ENCODE assay signal across 19 cellular contexts in the genomic region with DNA sequence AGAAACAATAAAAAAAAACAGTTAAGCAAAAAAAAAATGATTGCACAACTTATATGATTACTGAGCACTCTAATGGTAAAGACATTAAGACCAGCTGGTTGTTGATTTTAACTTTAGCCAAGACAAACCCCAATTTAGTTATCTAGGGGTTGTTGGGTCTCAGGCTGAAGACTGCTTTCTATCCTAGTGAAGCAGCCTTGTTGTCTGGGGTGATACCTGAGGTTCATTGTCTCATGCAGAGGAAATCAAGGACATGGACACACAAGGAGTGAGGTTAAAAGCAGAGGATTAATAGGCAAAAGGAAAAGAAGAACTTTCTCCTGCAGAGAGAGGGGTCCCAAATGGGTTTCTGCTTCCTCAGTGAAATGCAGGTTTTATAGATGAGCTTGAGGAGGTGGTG. TPM values are rescaled to one million over a fixed set of nuclear protein-coding genes. Genes with fewer than 3 reads are reported as not detected.
A peak's percentile ranks its signal among the peaks of the same experiment; 100 is the strongest.
DNase-seq lines count a peak whose midpoint lies in the region; ATAC-seq and TF ChIP-seq lines count a peak whose summit lies in the region.
"Had no signal": no experiment of that assay in that cellular context is flagged by ENCODE, and none has a peak within 500 bp of the region (broad histone marks: within the 10 kb centered on the region; RNA-seq: fewer than 3 reads in every experiment).

No MANE protein-coding gene starts in this region.

- no peaks in the 10 kb centered on the region; the same call in none of the 2 replicates for H3K27me3 Mint-ChIP-seq in WTC11 (ENCODE audit: low read depth)

- CTCF ChIA-PET in WTC11 (lab: Charles Lee) = no interaction called here

- 0 out of 2 replicates have a peak overlapping the region, but pooled peaks have one; percentile 1 for H3K9ac ChIP-seq in ES-I3 (ENCODE audit: low read depth, low read length)
- no peak overlapping the region for H3K9ac ChIP-seq in HUES48 (ENCODE audit: low read depth, low read length)
- H3K9ac ChIP-seq: BLaER1, KMS-11 had no signal

- H3K4me1 ChIP-seq in ES-I3 (ENCODE audit: insufficient read depth, low read length) = peaks cover 12% of the 10 kb centered on the region
- H3K4me1 ChIP-seq in HUES48 (ENCODE audit: control insufficient read depth, insufficient read depth, low read length) = peaks cover 15% of the 10 kb centered on the region
- H3K4me1 ChIP-seq: BLaER1 had no signal

- H3K4me3 Mint-ChIP-seq in WTC11 = no peak overlapping the region
- H3K4me3 Mint-ChIP-seq: CD14-positive monocyte; CD4-positive, alpha-beta memory T cell; HFFc6 had no signal

- peaks cover 16% of the 10 kb centered on the region; the same call in 1 of the 2 replicates for H3K9me3 ChIP-seq in ES-I3 (ENCODE audit: control insufficient read depth, insufficient read depth, low read length)
- H3K9me3 ChIP-seq in HUES48 (ENCODE audit: control insufficient read depth, insufficient read depth, low read length) = peaks cover 52% of the 10 kb centered on the region

- H3K36me3 ChIP-seq in ES-I3 (ENCODE audit: insufficient read depth, low read length) = no peaks in the 10 kb centered on the region
- H3K36me3 ChIP-seq in HUES48 (ENCODE audit: control insufficient read depth, insufficient read depth, low read length) = no peaks in the 10 kb centered on the region
- H3K36me3 ChIP-seq: BLaER1 had no signal

- TF ChIP-seq CTCF in WTC11 (IDR thresholded peaks at IDR 0.05) (no peak), fibroblast of mammary gland (conservative IDR thresholded peaks at IDR 0.05; ENCODE audit: control insufficient read depth, insufficient read depth, low read depth, low read length) (no peak)

- POLR2A ChIA-PET in WTC11 (lab: Charles Lee) = interaction anchor here (0.7 to 1.0 kb wide), 2 partner anchors 156 to 669 kb away, joined by 3 read pairs; no protein-coding TSS in a partner anchor

- DNase-seq in WTC11 (ENCODE audit: low spot score) = no peak
- peak; percentile 10 for DNase-seq in fibroblast of mammary gland (ENCODE audit: low read depth)
- no peak for DNase-seq in MV-4-11 (lab: John Stamatoyannopoulos, UW)
- DNase-seq in islet precursor cell = no peak
- DNase-seq in HuH-7.5 (ENCODE audit: low spot score) = no peak
- DNase-seq: 8988T; CD4-positive, alpha-beta memory T cell; DMS153; DMS79; GF-D8; HFFc6 had no signal

- H3K4me3 ChIP-seq in HUES48 (ENCODE audit: low read depth, low read length) (no peak overlapping the region), fibroblast of mammary gland (ENCODE audit: control insufficient read depth, low read depth, low read length) (no peak overlapping the region)
- H3K4me3 ChIP-seq: BLaER1, GM12878 had no signal

- H3K27ac ChIP-seq in HUES48 (ENCODE audit: low read depth, low read length) = peak overlapping the region; percentile 87
- H3K27ac ChIP-seq: BLaER1, KMS-11 had no signal

- ATAC-seq in WTC11 = peak; percentile 59; the same call in 1 of the 2 replicates
- ATAC-seq in GM19035 (IDR thresholded peaks at IDR 0.05; ENCODE audit: unreplicated experiment) = no peak
- ATAC-seq: GM12878, HCT116 had no signal

- H3K9me3 Mint-ChIP-seq in WTC11 = peaks cover 49% of the 10 kb centered on the region

- H3K4me1 Mint-ChIP-seq in WTC11 = peaks cover 35% of the 10 kb centered on the region
- H3K4me1 Mint-ChIP-seq: CD4-positive, alpha-beta memory T cell had no signal

- H3K27ac Mint-ChIP-seq in WTC11 = peak overlapping the region; percentile 94
- H3K27ac Mint-ChIP-seq: CD4-positive, alpha-beta memory T cell; HFFc6 had no signal

- H3K36me3 Mint-ChIP-seq in WTC11 = peaks cover 62% of the 10 kb centered on the region
- H3K36me3 Mint-ChIP-seq: CD4-positive, alpha-beta memory T cell had no signal

- no peaks in the 10 kb centered on the region for H3K27me3 ChIP-seq in HUES48 (ENCODE audit: control insufficient read depth, insufficient read depth, low read length)
- H3K27me3 ChIP-seq: BLaER1 had no signal

TF ChIP-seq in WTC11, 78 proteins besides CTCF, POLR2A, EP300 and RAD21:
- TF ChIP-seq OVOL2 (CRISPR knock-in tag; IDR thresholded peaks at IDR 0.05; ENCODE audit: borderline replicate concordance) (no peak), NR2C2 (CRISPR knock-in tag; IDR thresholded peaks at IDR 0.05) (no peak)
- TF ChIP-seq, protein P1, sequence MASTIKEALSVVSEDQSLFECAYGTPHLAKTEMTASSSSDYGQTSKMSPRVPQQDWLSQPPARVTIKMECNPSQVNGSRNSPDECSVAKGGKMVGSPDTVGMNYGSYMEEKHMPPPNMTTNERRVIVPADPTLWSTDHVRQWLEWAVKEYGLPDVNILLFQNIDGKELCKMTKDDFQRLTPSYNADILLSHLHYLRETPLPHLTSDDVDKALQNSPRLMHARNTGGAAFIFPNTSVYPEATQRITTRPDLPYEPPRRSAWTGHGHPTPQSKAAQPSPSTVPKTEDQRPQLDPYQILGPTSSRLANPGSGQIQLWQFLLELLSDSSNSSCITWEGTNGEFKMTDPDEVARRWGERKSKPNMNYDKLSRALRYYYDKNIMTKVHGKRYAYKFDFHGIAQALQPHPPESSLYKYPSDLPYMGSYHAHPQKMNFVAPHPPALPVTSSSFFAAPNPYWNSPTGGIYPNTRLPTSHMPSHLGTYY (CRISPR knock-in tag; IDR thresholded peaks at IDR 0.05) = no peak

RNA-seq across cellular contexts. Expression of gene CYP2U1, which starts 40.0 kb away (rescaled TPM):
- 2.9 to 4.9 TPM (median 4.9 TPM) in 3 replicates for total RNA-seq in WTC11 (2021)
